ENCODE assay signal across 8 cellular contexts in genomic region chr10:101060951-101061813, GRCh38. TPM values are rescaled to one million over a fixed set of nuclear protein-coding genes. Genes with fewer than 3 reads are reported as not detected.
DNase-seq lines count a peak whose midpoint lies in the region; ATAC-seq and TF ChIP-seq lines count a peak whose summit lies in the region.

No MANE protein-coding gene starts in this region.

- H3K27ac ChIP-seq in OCI-LY1 (ENCODE audit: low read depth, low read length, poor library complexity, severe bottlenecking), result peak overlapping the region; percentile 89

- peaks cover 31% of the 10 kb centered on the region for H3K27me3 Mint-ChIP-seq in activated T-helper 1 cell treated with anti-CD3 and anti-CD28 coated beads, Interleukin-12 subunit alpha, Interleukin-12 subunit beta, Interleukin-2, Interleukin-4 antibody, amounts not matched to agents 30 ng/mL and 10 ng/mL and 1 ng/mL, durations not matched to agents 14 hours and 24 hours and 36 hours (ENCODE audit: insufficient read depth)
- peaks cover 46% of the 10 kb centered on the region for H3K27me3 Mint-ChIP-seq in nephron progenitor cell (ENCODE audit: low read depth, poor library complexity)

- 0 out of 2 replicates have a peak overlapping the region, but pooled peaks have one; percentile 85 for H2AFZ ChIP-seq in OCI-LY1 (ENCODE audit: low read length)

- DNase-seq in DMS153 treated with DMSO at 0.1 percent for 48 hours (lab: John Stamatoyannopoulos, UW; ENCODE audit: unreplicated experiment) (peak; percentile 98), HUDEP-2 (lab: John Stamatoyannopoulos, UW; ENCODE audit: unreplicated experiment in 76 of 76) (peak in 75 of 76 experiments; percentile 29 to 98 (median 94)), fibroblast of peridontal ligament (ENCODE audit: extremely low read depth) (peak; percentile 91), nephron progenitor cell (peak; percentile 99), stromal cell of bone marrow (ENCODE audit: low read depth) (peak; percentile 83)
- no peak for DNase-seq in activated T-helper 1 cell treated with anti-CD3 and anti-CD28 coated beads, Interleukin-12 subunit alpha, Interleukin-12 subunit beta, Interleukin-2, Interleukin-4 antibody, amounts not matched to agents 30 ng/mL and 10 ng/mL and 1 ng/mL, durations not matched to agents 14 hours and 24 hours and 36 hours (ENCODE audit: low spot score)

- no peaks in the 10 kb centered on the region for H3K27me3 ChIP-seq in OCI-LY1 (ENCODE audit: insufficient read depth, low read length)

- TF ChIP-seq CTCF in OCI-LY1 (IDR thresholded peaks at IDR 0.05; ENCODE audit: low read length) (no peak), nephron progenitor cell (IDR thresholded peaks at IDR 0.05) (no peak)

- H3K4me3 Mint-ChIP-seq in activated T-helper 1 cell treated with anti-CD3 and anti-CD28 coated beads, Interleukin-12 subunit alpha, Interleukin-12 subunit beta, Interleukin-2, Interleukin-4 antibody, amounts not matched to agents 30 ng/mL and 10 ng/mL and 1 ng/mL, durations not matched to agents 14 hours and 24 hours and 36 hours, result peak overlapping the region; percentile 92
- peak overlapping the region; percentile 92 for H3K4me3 Mint-ChIP-seq in nephron progenitor cell

- 0 out of 2 replicates have a peak, but pooled peaks cover 3% of the 10 kb centered on the region for H3K79me2 ChIP-seq in OCI-LY1 (ENCODE audit: insufficient read depth, low read length)

- intact Hi-C loops in activated T-helper 1 cell treated with anti-CD3 and anti-CD28 coated beads, Interleukin-12 subunit alpha, Interleukin-12 subunit beta, Interleukin-2, Interleukin-4 antibody, amounts not matched to agents 30 ng/mL and 10 ng/mL and 1 ng/mL, durations not matched to agents 14 hours and 24 hours and 36 hours (cut with micrococcal nuclease), result loop anchor here (1.0 to 10.0 kb wide), 11 partner anchors 7 to 724 kb away; partner anchors contain the start of genes NPM3 and SLF2

- peak; percentile 56 for ATAC-seq in GM21381 (IDR thresholded peaks at IDR 0.05; ENCODE audit: unreplicated experiment)

- no peaks in the 10 kb centered on the region for H3K9me2 ChIP-seq in OCI-LY1 (ENCODE audit: low read depth, low read length)

- H3K4me1 ChIP-seq in OCI-LY1 (ENCODE audit: insufficient read depth, low read length, severe bottlenecking), result peaks cover 32% of the 10 kb centered on the region

- H3F3A ChIP-seq in OCI-LY1 (ENCODE audit: insufficient read depth, low read length), result no peaks in the 10 kb centered on the region

- H3K9me3 Mint-ChIP-seq in activated T-helper 1 cell treated with anti-CD3 and anti-CD28 coated beads, Interleukin-12 subunit alpha, Interleukin-12 subunit beta, Interleukin-2, Interleukin-4 antibody, amounts not matched to agents 30 ng/mL and 10 ng/mL and 1 ng/mL, durations not matched to agents 14 hours and 24 hours and 36 hours, result no peaks in the 10 kb centered on the region
- H3K9me3 Mint-ChIP-seq in nephron progenitor cell, result no peaks in the 10 kb centered on the region

- no peaks in the 10 kb centered on the region for H4K20me1 ChIP-seq in OCI-LY1 (ENCODE audit: insufficient read depth, low read length)

- peak overlapping the region; percentile 91 for H3K27ac Mint-ChIP-seq in activated T-helper 1 cell treated with anti-CD3 and anti-CD28 coated beads, Interleukin-12 subunit alpha, Interleukin-12 subunit beta, Interleukin-2, Interleukin-4 antibody, amounts not matched to agents 30 ng/mL and 10 ng/mL and 1 ng/mL, durations not matched to agents 14 hours and 24 hours and 36 hours
- peak overlapping the region; percentile 96 for H3K27ac Mint-ChIP-seq in nephron progenitor cell

- peaks cover 33% of the 10 kb centered on the region for H3K4me1 Mint-ChIP-seq in activated T-helper 1 cell treated with anti-CD3 and anti-CD28 coated beads, Interleukin-12 subunit alpha, Interleukin-12 subunit beta, Interleukin-2, Interleukin-4 antibody, amounts not matched to agents 30 ng/mL and 10 ng/mL and 1 ng/mL, durations not matched to agents 14 hours and 24 hours and 36 hours (ENCODE audit: low read depth)
- peaks cover 58% of the 10 kb centered on the region for H3K4me1 Mint-ChIP-seq in nephron progenitor cell

- peak overlapping the region; percentile 100 for H3K4me3 ChIP-seq in OCI-LY1 (ENCODE audit: low read depth, low read length, poor library complexity, severe bottlenecking)

- H3K9ac ChIP-seq in OCI-LY1 (ENCODE audit: low read length), result peak overlapping the region; percentile 100

- no peaks in the 10 kb centered on the region for H3K9me3 ChIP-seq in OCI-LY1 (ENCODE audit: low read length)

- H3K36me3 Mint-ChIP-seq in activated T-helper 1 cell treated with anti-CD3 and anti-CD28 coated beads, Interleukin-12 subunit alpha, Interleukin-12 subunit beta, Interleukin-2, Interleukin-4 antibody, amounts not matched to agents 30 ng/mL and 10 ng/mL and 1 ng/mL, durations not matched to agents 14 hours and 24 hours and 36 hours (ENCODE audit: low read depth), result peaks cover 3% of the 10 kb centered on the region
- peaks cover 3% of the 10 kb centered on the region for H3K36me3 Mint-ChIP-seq in nephron progenitor cell (ENCODE audit: low read depth)

- H3K4me2 ChIP-seq in OCI-LY1 (ENCODE audit: low read length), result peak overlapping the region; percentile 93

- no peaks in the 10 kb centered on the region; the same call in 1 of the 2 replicates for H3K36me3 ChIP-seq in OCI-LY1 (ENCODE audit: insufficient read depth, low read length)

RNA-seq across cellular contexts. Expression of gene KAZALD1, which starts 0.6 kb away (rescaled TPM):
- 0.57 and 0.73 TPM in 2 replicates for total RNA-seq in activated T-helper 1 cell treated with anti-CD3 and anti-CD28 coated beads, Interleukin-12 subunit alpha, Interleukin-12 subunit beta, Interleukin-2, Interleukin-4 antibody, amounts not matched to agents 30 ng/mL and 10 ng/mL and 1 ng/mL, durations not matched to agents 14 hours and 24 hours and 36 hours

RNA-seq across cellular contexts. Expression of gene SFXN3, which starts 30.1 kb away (rescaled TPM):
- 34.8 and 39.0 TPM in 2 replicates for total RNA-seq in activated T-helper 1 cell treated with anti-CD3 and anti-CD28 coated beads, Interleukin-12 subunit alpha, Interleukin-12 subunit beta, Interleukin-2, Interleukin-4 antibody, amounts not matched to agents 30 ng/mL and 10 ng/mL and 1 ng/mL, durations not matched to agents 14 hours and 24 hours and 36 hours

RNA-seq across cellular contexts. Expression of gene PDZD7, which starts 30.3 kb away (rescaled TPM):
- 0.47 and 0.54 TPM in 2 replicates for total RNA-seq in activated T-helper 1 cell treated with anti-CD3 and anti-CD28 coated beads, Interleukin-12 subunit alpha, Interleukin-12 subunit beta, Interleukin-2, Interleukin-4 antibody, amounts not matched to agents 30 ng/mL and 10 ng/mL and 1 ng/mL, durations not matched to agents 14 hours and 24 hours and 36 hours
